In genomic region chr14:54877703-54878021, GRCh38 we compare ENCODE assay signal across 3 cellular contexts.
TF ChIP-seq lines count a peak whose summit lies in the region.

No MANE protein-coding gene starts in this region.

TF ChIP-seq in SK-N-SH, 30 proteins besides CTCF, POLR2A, EP300 and RAD21 (continued from another document):
- no peak for TF ChIP-seq TCF12 (IDR thresholded peaks at IDR 0.05)
- no peak for TF ChIP-seq MXI1 (IDR thresholded peaks at IDR 0.05; ENCODE audit: low read depth, low read length)
- no peak for TF ChIP-seq CHD2 (IDR thresholded peaks at IDR 0.05; ENCODE audit: low read length, partially characterized antibody)
- no peak for TF ChIP-seq SMC3 (IDR thresholded peaks at IDR 0.05; ENCODE audit: low read depth, low read length)
- TF ChIP-seq NFIC (IDR thresholded peaks at IDR 0.05; ENCODE audit: borderline replicate concordance): no peak
- no peak for TF ChIP-seq REST (IDR thresholded peaks at IDR 0.05; ENCODE audit: low read depth, low read length)
- TF ChIP-seq ZBTB33 (IDR thresholded peaks at IDR 0.05; ENCODE audit: borderline replicate concordance, low read depth): no peak
- TF ChIP-seq YY1 (IDR thresholded peaks at IDR 0.05; ENCODE audit: low read depth): no peak
- no peak for TF ChIP-seq RXRA (IDR thresholded peaks at IDR 0.05; ENCODE audit: borderline replicate concordance, low read depth)
- TF ChIP-seq, protein P1, sequence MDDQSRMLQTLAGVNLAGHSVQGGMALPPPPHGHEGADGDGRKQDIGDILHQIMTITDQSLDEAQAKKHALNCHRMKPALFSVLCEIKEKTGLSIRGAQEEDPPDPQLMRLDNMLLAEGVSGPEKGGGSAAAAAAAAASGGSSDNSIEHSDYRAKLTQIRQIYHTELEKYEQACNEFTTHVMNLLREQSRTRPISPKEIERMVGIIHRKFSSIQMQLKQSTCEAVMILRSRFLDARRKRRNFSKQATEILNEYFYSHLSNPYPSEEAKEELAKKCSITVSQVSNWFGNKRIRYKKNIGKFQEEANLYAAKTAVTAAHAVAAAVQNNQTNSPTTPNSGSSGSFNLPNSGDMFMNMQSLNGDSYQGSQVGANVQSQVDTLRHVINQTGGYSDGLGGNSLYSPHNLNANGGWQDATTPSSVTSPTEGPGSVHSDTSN (IDR thresholded peaks at IDR 0.05): no peak
- TF ChIP-seq, protein P2, sequence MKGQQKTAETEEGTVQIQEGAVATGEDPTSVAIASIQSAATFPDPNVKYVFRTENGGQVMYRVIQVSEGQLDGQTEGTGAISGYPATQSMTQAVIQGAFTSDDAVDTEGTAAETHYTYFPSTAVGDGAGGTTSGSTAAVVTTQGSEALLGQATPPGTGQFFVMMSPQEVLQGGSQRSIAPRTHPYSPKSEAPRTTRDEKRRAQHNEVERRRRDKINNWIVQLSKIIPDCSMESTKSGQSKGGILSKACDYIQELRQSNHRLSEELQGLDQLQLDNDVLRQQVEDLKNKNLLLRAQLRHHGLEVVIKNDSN (IDR thresholded peaks at IDR 0.05; ENCODE audit: borderline replicate concordance, low read depth): no peak

TF ChIP-seq in SK-N-SH treated with all-trans-retinoic acid at 6 μM for 48 hours, 23 proteins besides CTCF, POLR2A, EP300 and RAD21 (continued from another document):
- TF ChIP-seq, protein P3, sequence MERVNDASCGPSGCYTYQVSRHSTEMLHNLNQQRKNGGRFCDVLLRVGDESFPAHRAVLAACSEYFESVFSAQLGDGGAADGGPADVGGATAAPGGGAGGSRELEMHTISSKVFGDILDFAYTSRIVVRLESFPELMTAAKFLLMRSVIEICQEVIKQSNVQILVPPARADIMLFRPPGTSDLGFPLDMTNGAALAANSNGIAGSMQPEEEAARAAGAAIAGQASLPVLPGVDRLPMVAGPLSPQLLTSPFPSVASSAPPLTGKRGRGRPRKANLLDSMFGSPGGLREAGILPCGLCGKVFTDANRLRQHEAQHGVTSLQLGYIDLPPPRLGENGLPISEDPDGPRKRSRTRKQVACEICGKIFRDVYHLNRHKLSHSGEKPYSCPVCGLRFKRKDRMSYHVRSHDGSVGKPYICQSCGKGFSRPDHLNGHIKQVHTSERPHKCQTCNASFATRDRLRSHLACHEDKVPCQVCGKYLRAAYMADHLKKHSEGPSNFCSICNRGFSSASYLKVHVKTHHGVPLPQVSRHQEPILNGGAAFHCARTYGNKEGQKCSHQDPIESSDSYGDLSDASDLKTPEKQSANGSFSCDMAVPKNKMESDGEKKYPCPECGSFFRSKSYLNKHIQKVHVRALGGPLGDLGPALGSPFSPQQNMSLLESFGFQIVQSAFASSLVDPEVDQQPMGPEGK (CRISPR knock-in tag; IDR thresholded peaks at IDR 0.05; ENCODE audit: borderline replicate concordance): no peak
- no peak for TF ChIP-seq ZFP30 (CRISPR knock-in tag; IDR thresholded peaks at IDR 0.05)
- no peak for TF ChIP-seq BACH2 (CRISPR knock-in tag; IDR thresholded peaks at IDR 0.05; ENCODE audit: borderline replicate concordance)
- TF ChIP-seq, protein P4, sequence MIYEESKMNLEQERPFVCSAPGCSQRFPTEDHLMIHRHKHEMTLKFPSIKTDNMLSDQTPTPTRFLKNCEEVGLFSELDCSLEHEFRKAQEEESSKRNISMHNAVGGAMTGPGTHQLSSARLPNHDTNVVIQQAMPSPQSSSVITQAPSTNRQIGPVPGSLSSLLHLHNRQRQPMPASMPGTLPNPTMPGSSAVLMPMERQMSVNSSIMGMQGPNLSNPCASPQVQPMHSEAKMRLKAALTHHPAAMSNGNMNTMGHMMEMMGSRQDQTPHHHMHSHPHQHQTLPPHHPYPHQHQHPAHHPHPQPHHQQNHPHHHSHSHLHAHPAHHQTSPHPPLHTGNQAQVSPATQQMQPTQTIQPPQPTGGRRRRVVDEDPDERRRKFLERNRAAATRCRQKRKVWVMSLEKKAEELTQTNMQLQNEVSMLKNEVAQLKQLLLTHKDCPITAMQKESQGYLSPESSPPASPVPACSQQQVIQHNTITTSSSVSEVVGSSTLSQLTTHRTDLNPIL (CRISPR knock-in tag; IDR thresholded peaks at IDR 0.05; ENCODE audit: low read depth): no peak
- no peak for TF ChIP-seq ZNF8 (CRISPR knock-in tag; IDR thresholded peaks at IDR 0.05)
- no peak for TF ChIP-seq RARB (CRISPR knock-in tag; IDR thresholded peaks at IDR 0.05)
- TF ChIP-seq GLIS3 (CRISPR knock-in tag; IDR thresholded peaks at IDR 0.05): no peak

TF ChIP-seq in WTC11, 78 proteins besides CTCF, POLR2A, EP300 and RAD21 (continued from another document):
- TF ChIP-seq, protein P5, sequence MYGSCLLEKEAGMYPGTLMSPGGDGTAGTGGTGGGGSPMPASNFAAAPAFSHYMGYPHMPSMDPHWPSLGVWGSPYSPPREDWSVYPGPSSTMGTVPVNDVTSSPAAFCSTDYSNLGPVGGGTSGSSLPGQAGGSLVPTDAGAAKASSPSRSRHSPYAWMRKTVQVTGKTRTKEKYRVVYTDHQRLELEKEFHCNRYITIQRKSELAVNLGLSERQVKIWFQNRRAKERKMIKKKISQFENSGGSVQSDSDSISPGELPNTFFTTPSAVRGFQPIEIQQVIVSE (CRISPR knock-in tag; IDR thresholded peaks at IDR 0.05; ENCODE audit: borderline replicate concordance): no peak
